ENCODE assay signal across 14 cellular contexts in the genomic region with DNA sequence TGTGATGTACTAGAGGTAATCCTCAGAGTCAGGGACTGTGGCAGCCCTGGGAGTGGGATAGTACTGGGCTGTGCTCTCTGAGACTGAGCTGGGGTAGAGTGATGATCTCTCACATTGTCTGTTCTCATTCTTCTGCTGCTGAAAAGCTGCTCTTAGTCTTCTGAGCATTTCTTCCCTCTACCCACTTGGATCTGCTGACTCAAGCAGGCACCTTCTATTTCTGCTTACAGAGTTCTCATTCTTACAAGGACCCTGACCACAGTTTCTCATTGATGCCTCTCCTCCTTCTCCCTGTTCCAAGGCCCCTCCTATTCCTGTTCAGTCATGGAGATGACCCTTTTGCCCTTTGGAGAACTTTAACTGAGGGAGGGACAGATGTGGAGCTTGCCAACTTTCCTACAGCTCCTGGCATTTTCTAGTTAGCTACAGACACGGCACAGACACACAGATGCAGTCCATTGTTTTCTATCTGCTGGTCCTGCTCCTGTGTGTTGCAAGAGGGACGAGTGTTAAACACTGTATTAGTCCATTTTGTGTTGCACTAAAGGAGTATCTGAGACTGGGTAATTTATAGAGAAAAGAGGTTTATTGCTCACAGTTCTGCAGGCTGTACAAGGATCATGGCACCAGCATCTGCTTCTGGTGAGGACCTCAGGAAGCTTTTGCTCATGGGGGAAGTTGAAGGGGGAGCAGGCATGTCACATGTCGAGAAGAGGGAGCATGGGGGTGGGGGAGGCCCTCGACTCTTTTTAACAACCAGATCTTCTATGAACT. TPM values are rescaled to one million over a fixed set of nuclear protein-coding genes. Genes with fewer than 3 reads are reported as not detected.
A peak's percentile ranks its signal among the peaks of the same experiment; 100 is the strongest.
DNase-seq lines count a peak whose midpoint lies in the region; ATAC-seq and TF ChIP-seq lines count a peak whose summit lies in the region.
"Had no signal": no experiment of that assay in that cellular context is flagged by ENCODE, and none has a peak within 500 bp of the region (broad histone marks: within the 10 kb centered on the region; RNA-seq: fewer than 3 reads in every experiment).

No MANE protein-coding gene starts in this region.

- TF ChIP-seq CTCF in endothelial cell (IDR thresholded peaks at IDR 0.05; ENCODE audit: unreplicated experiment), result no peak
- TF ChIP-seq CTCF in nephron (IDR thresholded peaks at IDR 0.05; ENCODE audit: unreplicated experiment in 3 of 3), result no peak

- no peak for ATAC-seq in CD4-positive, CD25-positive, alpha-beta regulatory T cell (ENCODE audit: low read depth in 2 of 2)

- no peaks in the 10 kb centered on the region for H3K27me3 ChIP-seq in CD4-positive, CD25-positive, alpha-beta regulatory T cell (ENCODE audit: control insufficient read depth, insufficient read depth, low read length)

- H3K27ac ChIP-seq in CD4-positive, CD25-positive, alpha-beta regulatory T cell (ENCODE audit: insufficient read depth, low read length, poor library complexity, severe bottlenecking), result no peak overlapping the region

- no peaks in the 10 kb centered on the region for H3K9me3 ChIP-seq in CD4-positive, CD25-positive, alpha-beta regulatory T cell (ENCODE audit: control insufficient read depth in 2 of 2, low read length in 2 of 2)

- peaks cover 29% of the 10 kb centered on the region for H3K36me3 ChIP-seq in CD4-positive, CD25-positive, alpha-beta regulatory T cell (ENCODE audit: control insufficient read depth, insufficient read depth, low read length)

- DNase-seq in CD4-positive, CD25-positive, alpha-beta regulatory T cell, result no peak
- no peak for DNase-seq in endothelial cell (ENCODE audit: low spot score)
- DNase-seq in NCI-H69 (lab: John Stamatoyannopoulos, UW), result no peak
- no peak for DNase-seq in foreskin melanocyte
- DNase-seq in LoVo (ENCODE audit: low spot score), result no peak
- no peak for DNase-seq in DMS 273 (lab: John Stamatoyannopoulos, UW; ENCODE audit: unreplicated experiment)
- DNase-seq: activated B cell treated with CpG ODN at 0.5 μM for 24 hours; anterior cingulate cortex; NCI-H1048; NCI-H2171; stimulated activated CD4-positive, alpha-beta T cell treated with anti-CD3 and anti-CD28 coated beads, Interleukin-2, amount 100 ng/mL, for 24 hours had no signal

- H3K4me3 Mint-ChIP-seq in CD4-positive, CD25-positive, alpha-beta regulatory T cell, result no peak overlapping the region
- H3K4me3 Mint-ChIP-seq in IgD-negative memory B cell, result no peak overlapping the region
- peak overlapping the region; percentile 23 for H3K4me3 Mint-ChIP-seq in endothelial cell (ENCODE audit: unreplicated experiment)
- H3K4me3 Mint-ChIP-seq in nephron, result no peak overlapping the region
- H3K4me3 Mint-ChIP-seq: activated B cell treated with CpG ODN at 0.5 μM for 24 hours, B cell had no signal

- no peaks in the 10 kb centered on the region for H3K27me3 Mint-ChIP-seq in CD4-positive, CD25-positive, alpha-beta regulatory T cell
- no peaks in the 10 kb centered on the region for H3K27me3 Mint-ChIP-seq in IgD-negative memory B cell
- H3K27me3 Mint-ChIP-seq in endothelial cell (ENCODE audit: unreplicated experiment), result peaks cover 9% of the 10 kb centered on the region
- no peaks in the 10 kb centered on the region for H3K27me3 Mint-ChIP-seq in nephron (ENCODE audit: low read depth)
- H3K27me3 Mint-ChIP-seq: activated B cell treated with CpG ODN at 0.5 μM for 24 hours, B cell had no signal

- H3K4me1 Mint-ChIP-seq in CD4-positive, CD25-positive, alpha-beta regulatory T cell, result peaks cover 35 to 91% (median 68%) of the 10 kb centered on the region in 4 donors
- peaks cover 35 to 73% (median 60%) of the 10 kb centered on the region in 3 donors for H3K4me1 Mint-ChIP-seq in IgD-negative memory B cell
- peaks cover 54% of the 10 kb centered on the region for H3K4me1 Mint-ChIP-seq in endothelial cell (ENCODE audit: unreplicated experiment)
- peaks cover 92% of the 10 kb centered on the region for H3K4me1 Mint-ChIP-seq in nephron

- peaks cover 17% of the 10 kb centered on the region for H3K4me1 ChIP-seq in CD4-positive, CD25-positive, alpha-beta regulatory T cell (ENCODE audit: control insufficient read depth, insufficient read depth, low read length, poor library complexity, severe bottlenecking)

- H3K27ac Mint-ChIP-seq in CD4-positive, CD25-positive, alpha-beta regulatory T cell, result peak overlapping the region in 2 of 3 donors; percentile 50 to 60
- peak overlapping the region in 2 of 3 donors; percentile 17 to 49 for H3K27ac Mint-ChIP-seq in IgD-negative memory B cell
- H3K27ac Mint-ChIP-seq in endothelial cell (ENCODE audit: unreplicated experiment), result no peak overlapping the region
- peak overlapping the region; percentile 11 to 88 (median 64) for H3K27ac Mint-ChIP-seq in nephron
- H3K27ac Mint-ChIP-seq: activated B cell treated with CpG ODN at 0.5 μM for 24 hours, B cell had no signal

- no peak overlapping the region for H3K4me3 ChIP-seq in CD4-positive, CD25-positive, alpha-beta regulatory T cell (ENCODE audit: low read depth, low read length)

- peaks cover 46% of the 10 kb centered on the region for H3K36me3 Mint-ChIP-seq in CD4-positive, CD25-positive, alpha-beta regulatory T cell
- H3K36me3 Mint-ChIP-seq in IgD-negative memory B cell (peaks cover 2% of the 10 kb centered on the region), endothelial cell (ENCODE audit: low read depth, unreplicated experiment) (peaks cover 27% of the 10 kb centered on the region), nephron (ENCODE audit: low read depth) (peaks cover 29% of the 10 kb centered on the region)

- H3K9me3 Mint-ChIP-seq in CD4-positive, CD25-positive, alpha-beta regulatory T cell, result no peaks in the 10 kb centered on the region
- H3K9me3 Mint-ChIP-seq in IgD-negative memory B cell, result no peaks in the 10 kb centered on the region
- H3K9me3 Mint-ChIP-seq in endothelial cell (ENCODE audit: unreplicated experiment), result no peaks in the 10 kb centered on the region
- no peaks in the 10 kb centered on the region for H3K9me3 Mint-ChIP-seq in nephron
- H3K9me3 Mint-ChIP-seq: activated B cell treated with CpG ODN at 0.5 μM for 24 hours had no signal

RNA-seq across cellular contexts. Expression of a gene that starts 12.3 kb away (rescaled TPM):
- total RNA-seq in CD4-positive, CD25-positive, alpha-beta regulatory T cell, result 167 TPM
- 1 to 10 TPM; 2.4 to 3.8 (median 2.9) TPM for polyA plus RNA-seq in CD4-positive, CD25-positive, alpha-beta regulatory T cell
- polyA plus RNA-seq in IgD-negative memory B cell, result 4.1 TPM
- 109 TPM for total RNA-seq in endothelial cell (ENCODE audit: unreplicated experiment)
